Comparison of ENCODE assay signal across 20 cellular contexts in the genomic region with DNA sequence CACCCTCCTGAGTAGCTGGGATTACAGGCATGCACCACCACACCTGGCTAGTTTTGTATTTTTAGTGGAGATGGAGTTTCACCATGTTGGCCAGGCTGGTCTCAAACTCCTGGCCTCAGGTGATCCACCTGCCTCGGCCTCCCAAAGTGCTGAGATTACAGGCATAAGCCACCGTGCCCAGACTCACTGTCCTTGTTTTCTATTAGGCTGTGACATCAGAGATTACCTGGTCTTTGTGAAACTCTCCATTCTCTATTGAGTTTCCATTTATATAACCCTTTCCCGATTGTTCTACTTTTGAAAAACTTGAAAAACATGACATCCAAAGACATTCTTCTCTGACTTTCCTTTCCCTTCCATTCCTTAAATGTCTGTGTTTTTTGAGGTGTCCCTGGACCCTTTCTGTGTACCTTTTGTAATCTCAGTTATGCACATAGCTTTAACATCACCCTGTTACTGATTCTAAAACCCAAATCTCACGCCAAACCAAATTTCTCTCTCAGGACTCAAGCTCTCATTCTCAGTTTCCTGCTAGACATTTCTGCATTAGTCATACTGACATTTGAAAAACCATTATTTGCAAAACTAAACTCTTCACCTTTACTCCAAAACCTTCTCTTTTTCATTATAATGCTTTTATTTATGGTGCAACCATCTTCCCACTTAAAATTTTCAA.
A peak's percentile ranks its signal among the peaks of the same experiment; 100 is the strongest.
DNase-seq lines count a peak whose midpoint lies in the region; ATAC-seq, FAIRE-seq and TF ChIP-seq lines count a peak whose summit lies in the region.
"Had no signal": no experiment of that assay in that cellular context is flagged by ENCODE, and none has a peak within 500 bp of the region (broad histone marks: within the 10 kb centered on the region; RNA-seq: fewer than 3 reads in every experiment).

No MANE protein-coding gene starts in this region.

- H3K36me3 ChIP-seq in tibial nerve, result no peaks in the 10 kb centered on the region
- H3K36me3 ChIP-seq: sigmoid colon had no signal

- H3K4me3 ChIP-seq in tibial nerve (no peak overlapping the region), lower leg skin (ENCODE audit: low read depth, poor library complexity, severe bottlenecking) (no peak overlapping the region)
- H3K4me3 ChIP-seq: A549, sigmoid colon had no signal

- no peak for TF ChIP-seq POLR2A in H54 (IDR thresholded peaks at IDR 0.05; ENCODE audit: low read depth, low read length)
- no peak for TF ChIP-seq POLR2A in tibial nerve (IDR thresholded peaks at IDR 0.05)
- no peak for TF ChIP-seq POLR2A in lower leg skin (IDR thresholded peaks at IDR 0.05)

- intact Hi-C loops in lower leg skin (cut with DNase I; ENCODE audit: low total_unique reads), result no loop called here

- TF ChIP-seq EP300 in tibial nerve (IDR thresholded peaks at IDR 0.05), result no peak

- H3K4me1 ChIP-seq in tibial nerve, result peaks cover 0 to 4% (median 0%) of the 10 kb centered on the region in 4 donors
- H3K4me1 ChIP-seq: A549, sigmoid colon had no signal

- ATAC-seq in HG03159 (IDR thresholded peaks at IDR 0.05; ENCODE audit: unreplicated experiment), result peak; percentile 67
- ATAC-seq: A549; activated T-cell treated with anti-CD3 and anti-CD28 coated beads, Interleukin-2, amount 50 U/mL, for 72 hours; left colon; WTC11 had no signal

- DNase-seq in GM10266 (ENCODE audit: extremely low spot score) (peak; percentile 19), GM19239 (ENCODE audit: insufficient read length, low spot score) (peak; percentile 13), H54 (ENCODE audit: insufficient read length, low spot score) (no peak), HCEC 1CT (no peak), tibial nerve (ENCODE audit: low spot score in 2 of 2) (no peak), lower leg skin (ENCODE audit: low spot score in 2 of 2) (no peak), NCI-H2029 (lab: John Stamatoyannopoulos, UW) (no peak)
- DNase-seq: activated T-cell treated with anti-CD3 and anti-CD28 coated beads, Interleukin-2, amount 50 U/mL, for 72 hours; COR-L47; effector CD8-positive, alpha-beta T cell; left colon; NCI-H187 treated with DMSO at 0.1 percent for 48 hours; nephron progenitor cell; NK-92 treated with Interleukin-12 subunit alpha and Interleukin-12 subunit beta, amount 100 ng/mL, for 24 hours; sigmoid colon; SK-N-SH; trophoblast cell had no signal

- H3K27ac ChIP-seq in tibial nerve, result no peak overlapping the region
- H3K27ac ChIP-seq: A549, sigmoid colon had no signal

- TF ChIP-seq CTCF in GM10266 (IDR thresholded peaks at IDR 0.05; ENCODE audit: control insufficient read depth, insufficient read depth, low read depth, missing control alignments) (no peak), tibial nerve (IDR thresholded peaks at IDR 0.05) (no peak), lower leg skin (IDR thresholded peaks at IDR 0.05) (no peak)

- no peaks in the 10 kb centered on the region for H3K27me3 ChIP-seq in tibial nerve
- H3K27me3 ChIP-seq: sigmoid colon had no signal

- 83 to 90% methylated on average over 4 of the region's 4 CpGs for WGBS in tibial nerve, 2 donors
- 84 to 86% methylated on average over 4 of the region's 4 CpGs for WGBS in lower leg skin, 2 donors

- FAIRE-seq in GM19239 (lab: Jason Lieb, UNC) (peak; percentile 71), H54 (lab: Jason Lieb, UNC) (peak; percentile 58)
- FAIRE-seq: A549 had no signal

- no peaks in the 10 kb centered on the region for H3K9me3 ChIP-seq in tibial nerve
- H3K9me3 ChIP-seq: A549, sigmoid colon, SK-N-SH had no signal

Comparison
In these comparisons a context has a peak if more than half of its experiments do, and no peak if none do; other contexts are left out.
1. DNase-seq: peak in GM10266 (single experiment) and GM19239 (single experiment); none in H54 (single experiment), HCEC 1CT (single experiment), tibial nerve (0 of 2), lower leg skin (0 of 2) and NCI-H2029 (single experiment).